ENCODE assay signal across 8 cellular contexts in genomic region chr1:225655509-225656258, GRCh38. TPM values are rescaled to one million over a fixed set of nuclear protein-coding genes. Genes with fewer than 3 reads are reported as not detected.
DNase-seq lines count a peak whose midpoint lies in the region; TF ChIP-seq lines count a peak whose summit lies in the region.

No MANE protein-coding gene starts in this region.

- TF ChIP-seq CTCF in 22Rv1 (IDR thresholded peaks at IDR 0.05) (no peak), GM12874 (IDR thresholded peaks at IDR 0.05; ENCODE audit: insufficient read depth, low read depth, low read length) (0 out of 2 replicates have a peak, but pooled peaks have one; percentile 6)

- DNase-seq in SW 1271 (lab: John Stamatoyannopoulos, UW) = peak; percentile 55 to 86
- peak; percentile 84 for DNase-seq in glomerular endothelial cell (ENCODE audit: extremely low read depth, low read depth, low spot score)
- peak; percentile 96 for DNase-seq in skeletal muscle cell (ENCODE audit: low read depth)
- no peak for DNase-seq in SK-N-DZ (ENCODE audit: low spot score)
- no peak for DNase-seq in CD1c-positive myeloid dendritic cell (ENCODE audit: extremely low spot score)
- DNase-seq in activated T-cell treated with anti-CD3 and anti-CD28 coated beads, Interleukin-2, amount 50 U/mL, for 48 hours = no peak

- no peak overlapping the region for H3K4me3 ChIP-seq in skeletal muscle cell (ENCODE audit: low read depth, low read length)

- H3K27ac ChIP-seq in 22Rv1 = peak overlapping the region; percentile 40

RNA-seq across cellular contexts. Expression of gene ENAH, which starts 2.8 kb away (rescaled TPM):
- total RNA-seq in glomerular endothelial cell = 33.9 and 46.1 TPM in 2 replicates
- 28.3 and 37.7 TPM in 2 replicates for polyA plus RNA-seq in SK-N-DZ (2014; cell fraction: cytosol; rRNA removed)
- 22.7 and 36.7 TPM in 2 replicates for polyA plus RNA-seq in SK-N-DZ (2014; cell fraction: nucleus; rRNA removed)

Comparison
In these comparisons a context has a peak if more than half of its experiments do, and no peak if none do; other contexts are left out.
1. DNase-seq: peak in SW 1271 (2 of 2), glomerular endothelial cell (single experiment) and skeletal muscle cell (single experiment); none in SK-N-DZ (single experiment), CD1c-positive myeloid dendritic cell (single experiment) and activated T-cell treated with anti-CD3 and anti-CD28 coated beads, Interleukin-2, amount 50 U/mL, for 48 hours (0 of 2).